In genomic region chr5:137273511-137273910, GRCh38 we compare ENCODE assay signal across 16 cellular contexts.
DNase-seq lines count a peak whose midpoint lies in the region; ATAC-seq, FAIRE-seq and TF ChIP-seq lines count a peak whose summit lies in the region.
"Had no signal": no experiment of that assay in that cellular context is flagged by ENCODE, and none has a peak within 500 bp of the region (broad histone marks: within the 10 kb centered on the region; RNA-seq: fewer than 3 reads in every experiment).

No MANE protein-coding gene starts in this region.

- H3K36me3 ChIP-seq in aorta (ENCODE audit: control insufficient read depth in 1 of 2, insufficient read depth in 2 of 2, low read length in 1 of 2), result no peaks in the 10 kb centered on the region

- H3K27me3 ChIP-seq in aorta (ENCODE audit: control insufficient read depth in 1 of 2, insufficient read depth in 2 of 2, low read length in 1 of 2), result no peaks in the 10 kb centered on the region

- H3K4me3 ChIP-seq in epithelial cell of esophagus (ENCODE audit: low read length), result no peak overlapping the region
- no peak overlapping the region for H3K4me3 ChIP-seq in aorta (ENCODE audit: low read length in 2 of 2)
- H3K4me3 ChIP-seq: GM12878, GM23338 had no signal

- peak; percentile 4 for FAIRE-seq in HTR-8/SVneo (lab: Jason Lieb, UNC)
- FAIRE-seq: GM12878 had no signal

- no peaks in the 10 kb centered on the region for H3K4me1 ChIP-seq in aorta (ENCODE audit: control insufficient read depth in 1 of 2, insufficient read depth in 2 of 2, low read length in 2 of 2)

- 50 to 58% methylated on average over 1 of the region's 1 CpG for WGBS in aorta, 2 donors

- intact Hi-C loops in aorta (cut with DNase I), result no loop called here

- ATAC-seq in aorta (ENCODE audit: low FRiP score) (no peak), omental fat pad (ENCODE audit: low FRiP score) (no peak)
- ATAC-seq: GM12878, GM23338 had no signal

- H3K9me3 ChIP-seq in aorta (ENCODE audit: control insufficient read depth, low read length), result no peaks in the 10 kb centered on the region

- DNase-seq in EH (ENCODE audit: low read depth) (peak; percentile 63), HTR-8/SVneo (ENCODE audit: insufficient read length, low spot score) (peak; percentile 19), epithelial cell of esophagus (ENCODE audit: low read depth) (peak; percentile 38), NCI-H2171 (lab: John Stamatoyannopoulos, UW) (no peak), aorta (no peak), omental fat pad (ENCODE audit: low spot score) (no peak), SKM-1 (lab: John Stamatoyannopoulos, UW; ENCODE audit: unreplicated experiment) (no peak)
- DNase-seq: HFFc6, NCI-H1417 treated with DMSO at 0.1 percent for 48 hours, NCI-H2029 treated with DMSO at 0.1 percent for 48 hours, NCI-H524, RPMI8226, SW 1271 had no signal

- no peak for TF ChIP-seq CTCF in epithelial cell of esophagus (IDR thresholded peaks at IDR 0.05; ENCODE audit: insufficient read depth, low read depth, low read length, missing control alignments)
- TF ChIP-seq CTCF in omental fat pad (IDR thresholded peaks at IDR 0.05), result no peak

- no peak overlapping the region for H3K27ac ChIP-seq in aorta (ENCODE audit: low read depth in 1 of 2, low read length in 2 of 2)
- H3K27ac ChIP-seq: C4-2B had no signal

Comparison
In these comparisons a context has a peak if more than half of its experiments do, and no peak if none do; other contexts are left out.
1. DNase-seq: peak in EH (single experiment), HTR-8/SVneo (single experiment) and epithelial cell of esophagus (single experiment); none in NCI-H2171 (single experiment), aorta (0 of 2), omental fat pad (single experiment) and SKM-1 (single experiment).